In the genomic region with DNA sequence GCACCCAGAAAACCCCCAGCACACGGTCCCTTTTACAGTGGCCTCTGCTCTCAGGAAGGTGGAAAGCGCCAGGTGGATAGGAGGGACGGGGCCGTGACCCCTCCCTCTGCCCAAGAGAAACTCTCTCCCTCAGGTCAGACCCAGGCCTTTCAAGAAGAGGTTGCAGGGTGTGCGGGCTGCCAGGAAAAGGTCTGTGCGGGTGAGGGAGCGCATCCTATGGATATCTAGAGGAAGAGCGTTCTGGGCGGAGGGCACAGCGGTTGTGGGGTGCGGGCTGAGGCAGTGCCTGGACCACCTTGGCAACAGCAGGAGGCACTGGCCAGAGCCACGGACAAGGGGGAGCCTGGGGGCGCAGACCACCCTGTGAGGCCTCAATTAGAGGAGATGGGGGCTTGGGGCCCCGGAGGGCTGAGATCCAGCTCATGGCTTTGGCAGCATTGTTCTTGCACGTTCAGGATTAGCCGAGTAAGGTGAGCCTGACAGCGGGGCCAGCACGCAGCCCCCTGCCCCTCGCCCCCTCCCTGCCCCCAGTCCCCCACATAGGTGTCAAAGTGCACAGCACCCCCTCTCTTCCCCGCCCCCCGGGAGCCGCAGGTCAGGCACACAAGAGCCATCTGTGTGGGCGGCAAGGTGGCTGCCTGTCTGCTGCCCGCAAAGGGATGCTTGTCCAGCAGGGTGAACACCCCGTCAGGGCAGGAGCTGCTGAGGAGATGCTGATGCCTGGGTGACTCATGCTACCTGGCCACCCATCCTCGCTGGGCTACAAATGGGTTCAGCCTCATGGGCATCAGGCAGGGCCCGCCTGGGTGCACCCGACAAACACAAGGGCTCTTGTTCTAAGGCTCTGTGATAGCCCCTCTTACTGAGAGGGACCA, we compare ENCODE assay signal across 11 cellular contexts.
A peak's percentile ranks its signal among the peaks of the same experiment; 100 is the strongest.
DNase-seq lines count a peak whose midpoint lies in the region; ATAC-seq and TF ChIP-seq lines count a peak whose summit lies in the region.
"Had no signal": no experiment of that assay in that cellular context is flagged by ENCODE, and none has a peak within 500 bp of the region (broad histone marks: within the 10 kb centered on the region; RNA-seq: fewer than 3 reads in every experiment).

No MANE protein-coding gene starts in this region.

- no peak for TF ChIP-seq EP300 in ovary (IDR thresholded peaks at IDR 0.05)

- WGBS in heart left ventricle, 4 donors: 93 to 95% (median 94%) methylated on average over 20 to 28 of the region's 28 CpGs
- 89 to 94% (median 94%) methylated on average over 25 to 28 of the region's 28 CpGs for WGBS in ovary, 3 donors

- intact Hi-C loops in CD4-positive, alpha-beta memory T cell (cut with micrococcal nuclease): no loop called here
- intact Hi-C loops in activated B cell treated with CpG ODN at 0.5 μM for 24 hours (cut with micrococcal nuclease): loop anchor here (5.0 kb wide), 1 partner anchor 95 kb away; a partner anchor contains a TSS
- intact Hi-C loops in heart left ventricle (cut with DNase I): loop anchor here in 1 of 10 donors (5.0 kb wide), 1 partner anchor 95 kb away; a partner anchor contains a TSS
- intact Hi-C loops in ovary (cut with DNase I): no loop called here
- intact Hi-C loops in A673 (cut with micrococcal nuclease; ENCODE audit: unreplicated experiment): no loop called here

- ATAC-seq in activated B cell treated with CpG ODN at 0.5 μM for 24 hours (ENCODE audit: low read depth): no peak
- no peak for ATAC-seq in heart left ventricle

- H3K27ac ChIP-seq in CD4-positive, alpha-beta memory T cell (ENCODE audit: low read depth, low read length): no peak overlapping the region
- H3K27ac ChIP-seq in heart left ventricle (peak overlapping the region in 2 of 12 donors; percentile 52 to 61), ovary (no peak overlapping the region), A673 (ENCODE audit: low read depth, low read length, poor library complexity, severe bottlenecking) (no peak overlapping the region)

- H3K36me3 ChIP-seq in CD4-positive, alpha-beta memory T cell (ENCODE audit: insufficient read depth, low read length): no peaks in the 10 kb centered on the region
- H3K36me3 ChIP-seq in heart left ventricle: peaks cover 0 to 5% (median 0%) of the 10 kb centered on the region in 9 donors
- no peaks in the 10 kb centered on the region for H3K36me3 ChIP-seq in ovary
- H3K36me3 ChIP-seq in A673 (ENCODE audit: insufficient read depth, low read length, poor library complexity, severe bottlenecking): no peaks in the 10 kb centered on the region
- H3K36me3 ChIP-seq in MG63: no peaks in the 10 kb centered on the region

- BruUV-seq in A673 (replicated peaks; lab: Mats Ljungman, UMichigan): no TSS peak

- H3K27me3 Mint-ChIP-seq in CD4-positive, alpha-beta memory T cell: no peaks in the 10 kb centered on the region
- H3K27me3 Mint-ChIP-seq in activated B cell treated with CpG ODN at 0.5 μM for 24 hours: peaks cover 2% of the 10 kb centered on the region

- no peaks in the 10 kb centered on the region for H3K27me3 ChIP-seq in CD4-positive, alpha-beta memory T cell (ENCODE audit: insufficient read depth, low read length)
- no peaks in the 10 kb centered on the region for H3K27me3 ChIP-seq in heart left ventricle
- H3K27me3 ChIP-seq in ovary: no peaks in the 10 kb centered on the region
- peaks cover 6% of the 10 kb centered on the region for H3K27me3 ChIP-seq in A673 (replicated peaks; ENCODE audit: insufficient read depth, low read depth, low read length, poor library complexity)
- H3K27me3 ChIP-seq in MG63: no peaks in the 10 kb centered on the region

- peak overlapping the region in 2 of 7 donors; percentile 22 to 42 for H3K27ac Mint-ChIP-seq in CD4-positive, alpha-beta memory T cell
- H3K27ac Mint-ChIP-seq in activated B cell treated with CpG ODN at 0.5 μM for 24 hours: no peak overlapping the region

- H3K4me3 Mint-ChIP-seq in CD4-positive, alpha-beta memory T cell: peak overlapping the region in 5 of 8 donors; percentile 15 to 80 (median 35)
- peak overlapping the region; percentile 79 for H3K4me3 Mint-ChIP-seq in activated B cell treated with CpG ODN at 0.5 μM for 24 hours
- H3K4me3 Mint-ChIP-seq: brain had no signal

- TF ChIP-seq CTCF in activated B cell treated with CpG ODN at 0.5 μM for 24 hours (IDR thresholded peaks at IDR 0.05) (no peak), heart left ventricle (IDR thresholded peaks at IDR 0.05) (no peak), ovary (IDR thresholded peaks at IDR 0.05) (no peak), A673 (conservative IDR thresholded peaks at IDR 0.05; ENCODE audit: low read depth, low read length) (no peak)

- POLR2A ChIA-PET in CD4-positive, alpha-beta memory T cell (lab: Charles Lee; ENCODE audit: partially characterized antibody): no interaction called here
- POLR2A ChIA-PET in activated B cell treated with CpG ODN at 0.5 μM for 24 hours (lab: Charles Lee): no interaction called here
- POLR2A ChIA-PET in A673 (lab: Charles Lee; ENCODE audit: low non-redundant PET): no interaction called here

- CTCF ChIA-PET in CD4-positive, alpha-beta memory T cell (lab: Charles Lee; ENCODE audit: partially characterized antibody): no interaction called here
- CTCF ChIA-PET in activated B cell treated with CpG ODN at 0.5 μM for 24 hours (lab: Charles Lee): no interaction called here
- CTCF ChIA-PET in A673 (lab: Charles Lee): no interaction called here

- peaks cover 0 to 4% (median 3%) of the 10 kb centered on the region in 4 donors for H3K4me1 Mint-ChIP-seq in CD4-positive, alpha-beta memory T cell
- peaks cover 8% of the 10 kb centered on the region for H3K4me1 Mint-ChIP-seq in activated B cell treated with CpG ODN at 0.5 μM for 24 hours

- H3K4me1 ChIP-seq in CD4-positive, alpha-beta memory T cell (ENCODE audit: insufficient read depth, low read length): peaks cover 4% of the 10 kb centered on the region
- peaks cover 0 to 19% (median 4%) of the 10 kb centered on the region in 12 donors for H3K4me1 ChIP-seq in heart left ventricle
- no peaks in the 10 kb centered on the region for H3K4me1 ChIP-seq in ovary (ENCODE audit: insufficient read depth)
- no peaks in the 10 kb centered on the region for H3K4me1 ChIP-seq in A673 (ENCODE audit: insufficient read depth, low read length, poor library complexity, severe bottlenecking)

- no peak for DNase-seq in CD4-positive, alpha-beta memory T cell
- peak; percentile 14 for DNase-seq in activated B cell treated with CpG ODN at 0.5 μM for 24 hours
- peak; percentile 7 to 59 (median 15) for DNase-seq in heart left ventricle
- DNase-seq in ovary: peak; percentile 15 to 40 (median 31)
- no peak for DNase-seq in hypothalamus (lab: John Stamatoyannopoulos, UW)
- DNase-seq in A673 (ENCODE audit: low spot score): no peak
- DNase-seq in activated CD4-positive, CD25-positive, alpha-beta regulatory T cell treated with anti-CD3 and anti-CD28 coated beads, Interleukin-2, amount 50 U/mL, for 72 hours: no peak
- DNase-seq in MG63: no peak
- DNase-seq: NCI-H2171 treated with DMSO at 0.1 percent for 48 hours, occipital lobe had no signal

- TF ChIP-seq POLR2A in heart left ventricle (IDR thresholded peaks at IDR 0.05) (no peak), ovary (IDR thresholded peaks at IDR 0.05) (no peak)

- H3K4me3 ChIP-seq in CD4-positive, alpha-beta memory T cell (ENCODE audit: low read length in 2 of 2): peak overlapping the region in 1 of 2 donors; percentile 64
- H3K4me3 ChIP-seq in heart left ventricle (peak overlapping the region in 1 of 12 donors; percentile 53), ovary (no peak overlapping the region), A673 (ENCODE audit: low read depth, low read length, poor library complexity, severe bottlenecking) (no peak overlapping the region), MG63 (no peak overlapping the region)

- H3K9me3 Mint-ChIP-seq in CD4-positive, alpha-beta memory T cell: peaks cover 0 to 2% (median 0%) of the 10 kb centered on the region in 8 donors
- H3K9me3 Mint-ChIP-seq in activated B cell treated with CpG ODN at 0.5 μM for 24 hours: no peaks in the 10 kb centered on the region

- peaks cover 3 to 4% of the 10 kb centered on the region in 2 donors for H3K36me3 Mint-ChIP-seq in CD4-positive, alpha-beta memory T cell
- peaks cover 8% of the 10 kb centered on the region for H3K36me3 Mint-ChIP-seq in activated B cell treated with CpG ODN at 0.5 μM for 24 hours (ENCODE audit: low read depth)
- H3K36me3 Mint-ChIP-seq: brain had no signal

- no peaks in the 10 kb centered on the region for H3K9me3 ChIP-seq in CD4-positive, alpha-beta memory T cell (ENCODE audit: control insufficient read depth in 1 of 2, low read length in 2 of 2)
- H3K9me3 ChIP-seq in heart left ventricle (no peaks in the 10 kb centered on the region), ovary (no peaks in the 10 kb centered on the region), A673 (ENCODE audit: low read depth, low read length, poor library complexity, severe bottlenecking) (no peaks in the 10 kb centered on the region), MG63 (no peaks in the 10 kb centered on the region)

Comparison
In these comparisons a context has a peak if more than half of its experiments do, and no peak if none do; other contexts are left out.
1. DNase-seq: peak in activated B cell treated with CpG ODN at 0.5 μM for 24 hours (single experiment), heart left ventricle (5 of 5) and ovary (5 of 5); none in CD4-positive, alpha-beta memory T cell (0 of 5), hypothalamus (0 of 51), A673 (single experiment), activated CD4-positive, CD25-positive, alpha-beta regulatory T cell treated with anti-CD3 and anti-CD28 coated beads, Interleukin-2, amount 50 U/mL, for 72 hours (single experiment) and MG63 (single experiment).